8 cellular contexts compared by ENCODE assay signal in the genomic region with DNA sequence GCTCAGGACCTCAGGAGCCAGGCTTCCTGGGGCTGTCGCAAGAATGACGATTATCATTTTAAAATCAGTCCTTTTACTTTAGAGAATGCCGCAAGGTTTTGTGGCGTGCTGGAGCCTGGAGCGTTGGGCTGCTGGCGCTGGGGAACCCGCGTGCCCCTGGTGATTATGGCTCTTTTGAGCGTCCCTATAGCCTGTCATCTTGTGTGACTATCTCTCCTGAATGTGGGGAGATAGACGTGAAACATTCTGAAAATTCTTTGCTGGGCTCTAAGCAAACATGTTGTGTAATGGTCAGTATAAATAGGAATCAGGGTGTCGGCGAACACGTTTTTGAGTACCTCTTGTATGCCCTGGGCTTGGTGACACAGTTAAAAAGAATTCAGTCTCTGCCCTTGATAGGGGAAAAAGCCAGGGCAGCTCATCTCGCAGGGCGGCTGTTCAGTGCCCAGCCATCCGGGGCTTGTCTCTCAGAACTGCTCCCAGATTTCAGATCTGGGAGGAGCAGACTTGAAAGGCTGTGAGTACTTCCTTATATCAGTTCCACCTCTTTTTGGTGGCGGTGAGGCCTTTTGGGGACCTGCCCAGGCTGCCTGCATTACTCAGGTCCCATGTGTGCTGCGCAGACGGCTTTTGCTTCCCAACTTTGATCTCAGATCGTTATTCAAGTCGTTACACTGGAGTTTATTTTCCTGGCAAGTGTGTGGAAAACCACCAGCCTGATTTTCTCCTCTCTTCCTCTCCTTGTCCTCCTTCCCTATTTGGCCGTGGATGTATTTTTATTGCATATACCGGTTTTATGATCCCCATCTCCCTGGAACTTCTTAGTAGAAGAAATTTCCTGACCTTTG. TPM values are rescaled to one million over a fixed set of nuclear protein-coding genes. Genes with fewer than 3 reads are reported as not detected.
DNase-seq lines count a peak whose midpoint lies in the region; ATAC-seq and TF ChIP-seq lines count a peak whose summit lies in the region.

No MANE protein-coding gene starts in this region.

- intact Hi-C loops in OCI-LY7 (cut with micrococcal nuclease; ENCODE audit: unreplicated experiment): no loop called here

- DNase-seq in G401 (ENCODE audit: low spot score) (peak; percentile 67), HFFc6 (peak; percentile 92), OCI-LY7 (ENCODE audit: low spot score) (peak; percentile 54), omental fat pad (ENCODE audit: low spot score) (no peak), NCI-H1105 treated with DMSO at 0.1 percent for 48 hours (lab: John Stamatoyannopoulos, UW) (no peak), NCI-H2029 treated with DMSO at 0.1 percent for 48 hours (lab: John Stamatoyannopoulos, UW) (no peak)
- DNase-seq in activated naive CD4-positive, alpha-beta T cell treated with Interleukin-2 at 50 U/mL for 16 hours: peak; percentile 51

- H3K36me3 ChIP-seq in OCI-LY7 (ENCODE audit: insufficient read depth, low read length) (peaks cover 31% of the 10 kb centered on the region), gastroesophageal sphincter (peaks cover 0 to 9% of the 10 kb centered on the region in 2 donors)

- peaks cover 43% of the 10 kb centered on the region for H3K4me1 Mint-ChIP-seq in HFFc6 (ENCODE audit: low read depth)

- H3K4me3 ChIP-seq in OCI-LY7 (ENCODE audit: low read depth, low read length, poor library complexity, severe bottlenecking) (peak overlapping the region; percentile 75), gastroesophageal sphincter (peak overlapping the region; percentile 66 to 91)

- H4K20me1 ChIP-seq in OCI-LY7 (ENCODE audit: insufficient read depth, low read length): peaks cover 8% of the 10 kb centered on the region; the same call in 1 of the 2 replicates

- peaks cover 5% of the 10 kb centered on the region; the same call in 1 of the 2 replicates for H3K27me3 Mint-ChIP-seq in HFFc6 (ENCODE audit: insufficient read depth)

- TF ChIP-seq CTCF in HFFc6 (IDR thresholded peaks at IDR 0.05) (no peak), OCI-LY7 (conservative IDR thresholded peaks at IDR 0.05; ENCODE audit: low read length) (no peak), gastroesophageal sphincter (IDR thresholded peaks at IDR 0.05) (no peak), omental fat pad (IDR thresholded peaks at IDR 0.05) (no peak)

- TF ChIP-seq EP300 in gastroesophageal sphincter (IDR thresholded peaks at IDR 0.05): no peak

- H3K27me3 ChIP-seq in gastroesophageal sphincter: no peaks in the 10 kb centered on the region

- no peaks in the 10 kb centered on the region for H3K9me3 ChIP-seq in OCI-LY7 (ENCODE audit: low read length)
- no peaks in the 10 kb centered on the region for H3K9me3 ChIP-seq in gastroesophageal sphincter

- peak overlapping the region; percentile 80 for H3K27ac ChIP-seq in OCI-LY7 (ENCODE audit: low read depth, low read length, poor library complexity, severe bottlenecking)
- peak overlapping the region; percentile 82 to 98 (median 97) for H3K27ac ChIP-seq in gastroesophageal sphincter

- peaks cover 58% of the 10 kb centered on the region for H3K4me1 ChIP-seq in OCI-LY7 (ENCODE audit: insufficient read depth, low read length, poor library complexity, severe bottlenecking)
- H3K4me1 ChIP-seq in gastroesophageal sphincter: peaks cover 0 to 69% (median 15%) of the 10 kb centered on the region in 3 donors

- H3K4me2 ChIP-seq in OCI-LY7 (ENCODE audit: low read length): peak overlapping the region; percentile 92

- H3K9me2 ChIP-seq in OCI-LY7 (ENCODE audit: insufficient read depth, low read length): no peaks in the 10 kb centered on the region

- peaks cover 54% of the 10 kb centered on the region for H3K79me2 ChIP-seq in OCI-LY7 (ENCODE audit: insufficient read depth, low read depth, low read length)

- POLR2A ChIA-PET in OCI-LY7 (lab: Charles Lee): interaction anchor here (0.8 to 2.7 kb wide), 2 partner anchors 12 to 46 kb away, joined by 3 to 13 read pairs; a partner anchor contains a TSS

- in situ Hi-C loops in G401 (cut with HindIII; ENCODE audit: low sequenced_read_pairs): no loop called here

- peaks cover 16% of the 10 kb centered on the region; the same call in 1 of the 2 replicates for H3K36me3 Mint-ChIP-seq in HFFc6 (ENCODE audit: low read depth)

- TF ChIP-seq POLR2A in gastroesophageal sphincter (IDR thresholded peaks at IDR 0.05): peak; percentile 8 to 41

- peak overlapping the region; percentile 93 for H3K4me3 Mint-ChIP-seq in HFFc6

- H2AFZ ChIP-seq in OCI-LY7 (ENCODE audit: low read length): peak overlapping the region; percentile 1; the same call in 1 of the 2 replicates

- ATAC-seq in gastroesophageal sphincter (peak; percentile 62), omental fat pad (ENCODE audit: low FRiP score) (peak; percentile 65)

- WGBS in gastroesophageal sphincter (ENCODE audit: low coverage in 1 of 2), 2 donors: 2 to 5% methylated on average over 15 to 17 of the region's 23 CpGs

- CTCF ChIA-PET in OCI-LY7 (lab: Charles Lee; ENCODE audit: unreplicated experiment): interaction anchor here (0.7 to 2.2 kb wide), 3 partner anchors 20 to 61 kb away, joined by 3 to 15 read pairs (median 3); a partner anchor contains a TSS

- peak overlapping the region; percentile 99 for H3K27ac Mint-ChIP-seq in HFFc6

- H3K9me3 Mint-ChIP-seq in HFFc6: no peaks in the 10 kb centered on the region

- BruUV-seq in OCI-LY7 (replicated peaks; lab: Mats Ljungman, UMichigan): TSS peak; percentile 16

RNA-seq across cellular contexts. Expression of a gene that starts 1.0 kb away (rescaled TPM):
- total RNA-seq in G401 (2014; rRNA removed; shearing (Covaris generic)): 21.5 and 27.4 TPM in 2 replicates
- 10 to 100 TPM; 46.1 to 56.6 (median 50.8) TPM for total RNA-seq in HFFc6 (2021; fragmentation: NEBNext Ultra II Directional; extraction: Animal tissue kit (Norgen Biotek cat#: 25700))
- total RNA-seq in OCI-LY7 (2014; rRNA removed; shearing (Covaris generic)): 50.9 and 53.1 TPM in 2 replicates
- total RNA-seq in OCI-LY7 (2022): 79.5 and 98.8 TPM in 2 replicates
- total RNA-seq in gastroesophageal sphincter: 10 to 100 TPM; 19.1 to 51.5 (median 33.7) TPM
- 100 to 1,000 TPM; 129 to 181 (median 147) TPM for total RNA-seq in omental fat pad

RNA-seq across cellular contexts. Expression of a gene that starts 20.1 kb away (rescaled TPM):
- 15.3 and 19.7 TPM in 2 replicates for total RNA-seq in G401 (2014; rRNA removed; shearing (Covaris generic))
- 10 to 100 TPM; 40.1 to 47.4 (median 44.4) TPM for total RNA-seq in HFFc6 (2021; fragmentation: NEBNext Ultra II Directional; extraction: Animal tissue kit (Norgen Biotek cat#: 25700))
- 38.9 and 46.2 TPM in 2 replicates for total RNA-seq in OCI-LY7 (2014; rRNA removed; shearing (Covaris generic))
- total RNA-seq in OCI-LY7 (2022) (27.5 and 36.8 TPM in 2 replicates), gastroesophageal sphincter (10 to 100 TPM in 3 of 4 donors, 1 to 10 TPM in 1; 4.5 to 18.0 (median 11.7) TPM), omental fat pad (10 to 100 TPM; 24.0 to 42.9 (median 31.1) TPM)

RNA-seq across cellular contexts. Expression of a gene that starts 29.4 kb away (rescaled TPM):
- 0.10 TPM in 1 of 2 replicates, not detected in the other for total RNA-seq in G401 (2014; rRNA removed; shearing (Covaris generic))
- total RNA-seq in HFFc6 (2021; fragmentation: NEBNext Ultra II Directional; extraction: Animal tissue kit (Norgen Biotek cat#: 25700)): under 1 TPM in 4 of 6 experiments, not detected in 2; 0.05 to 0.14 (median 0.10) TPM
- 0.08 TPM in 1 of 2 replicates, not detected in the other for total RNA-seq in OCI-LY7 (2014; rRNA removed; shearing (Covaris generic))
- total RNA-seq in OCI-LY7 (2022) (not detected in 2 replicates), gastroesophageal sphincter (1 to 10 TPM in 1 of 4 donors, under 1 TPM in 1, not detected in 2; 0.13 to 2.9 TPM), omental fat pad (1 to 10 TPM in 3 of 4 donors, not detected in 1; 1.9 to 6.5 (median 4.2) TPM)

RNA-seq across cellular contexts. Expression of a gene that starts 45.4 kb away (rescaled TPM):
- 16.7 and 23.7 TPM in 2 replicates for total RNA-seq in G401 (2014; rRNA removed; shearing (Covaris generic))
- 10 to 100 TPM; 10.5 to 16.2 (median 13.7) TPM for total RNA-seq in HFFc6 (2021; fragmentation: NEBNext Ultra II Directional; extraction: Animal tissue kit (Norgen Biotek cat#: 25700))
- 28.6 and 35.2 TPM in 2 replicates for total RNA-seq in OCI-LY7 (2014; rRNA removed; shearing (Covaris generic))
- 33.4 and 35.8 TPM in 2 replicates for total RNA-seq in OCI-LY7 (2022)
- 10 to 100 TPM; 10.4 to 18.2 (median 11.2) TPM for total RNA-seq in gastroesophageal sphincter
- total RNA-seq in omental fat pad: 10 to 100 TPM in 3 of 4 donors, 1 to 10 TPM in 1; 7.2 to 19.7 (median 14.7) TPM

RNA-seq across cellular contexts. Expression of a gene that starts 45.5 kb away (rescaled TPM):
- total RNA-seq in G401 (2014; rRNA removed; shearing (Covaris generic)): 75.9 and 85.9 TPM in 2 replicates
- total RNA-seq in HFFc6 (2021; fragmentation: NEBNext Ultra II Directional; extraction: Animal tissue kit (Norgen Biotek cat#: 25700)): 10 to 100 TPM; 32.1 to 37.7 (median 36.4) TPM
- total RNA-seq in OCI-LY7 (2014; rRNA removed; shearing (Covaris generic)): 75.3 and 85.1 TPM in 2 replicates
- 80.4 and 85.5 TPM in 2 replicates for total RNA-seq in OCI-LY7 (2022)
- 10 to 100 TPM; 11.5 to 34.9 (median 27.4) TPM for total RNA-seq in gastroesophageal sphincter
- 10 to 100 TPM; 22.3 to 56.7 (median 35.8) TPM for total RNA-seq in omental fat pad

Comparison
In these comparisons a context has a peak if more than half of its experiments do, and no peak if none do; other contexts are left out.
1. DNase-seq: peak in G401 (single experiment), HFFc6 (single experiment), OCI-LY7 (single experiment) and activated naive CD4-positive, alpha-beta T cell treated with Interleukin-2 at 50 U/mL for 16 hours (single experiment); none in omental fat pad (single experiment), NCI-H1105 treated with DMSO at 0.1 percent for 48 hours (single experiment) and NCI-H2029 treated with DMSO at 0.1 percent for 48 hours (single experiment).